Comparison of ENCODE assay signal across 1 cellular context in the genomic region with DNA sequence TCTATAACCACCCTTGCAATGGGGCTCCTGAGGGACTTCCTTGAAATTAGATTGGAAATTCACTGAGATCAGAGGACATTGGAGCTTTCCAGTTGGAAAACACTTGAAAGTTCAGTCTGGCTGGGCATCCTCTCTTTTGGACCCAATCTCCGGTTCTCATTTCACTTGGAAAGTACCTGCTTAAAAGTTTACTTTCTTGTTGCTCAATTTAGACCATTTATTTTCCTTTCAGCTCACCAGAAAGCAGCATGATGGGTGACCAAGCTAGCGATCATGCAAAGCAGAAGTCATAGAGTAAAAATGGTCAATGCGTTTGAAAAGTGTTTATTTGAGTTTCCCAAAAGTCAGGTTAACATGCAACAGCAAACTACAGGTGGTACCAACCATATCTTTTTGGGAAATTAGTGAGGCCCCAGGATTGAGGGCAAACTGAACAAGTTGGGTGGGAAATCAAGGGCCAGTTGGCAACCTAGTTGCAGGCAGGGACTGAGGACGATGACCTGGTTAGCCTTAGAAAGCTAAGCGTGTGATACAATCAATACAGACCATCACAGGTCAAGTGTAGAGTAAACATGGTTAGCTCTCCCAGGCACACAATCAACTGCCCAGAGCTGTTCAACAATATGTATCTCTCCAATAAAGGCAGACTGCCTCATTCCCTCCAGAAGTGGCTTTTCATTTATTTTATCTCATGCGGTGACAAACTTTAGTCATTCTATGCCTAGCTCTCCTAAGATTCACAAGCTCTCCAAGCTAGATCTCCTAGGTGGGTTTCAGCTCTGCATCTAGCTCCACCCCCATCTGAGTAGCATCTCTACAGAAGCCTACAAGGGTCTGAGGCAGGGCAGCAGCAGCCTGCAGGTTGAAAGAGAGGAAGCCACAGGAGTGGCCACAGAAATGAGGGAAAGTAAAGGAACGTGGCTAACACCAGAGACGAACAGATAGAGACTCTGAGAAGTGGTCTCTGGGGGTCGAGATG.
A peak's percentile ranks its signal among the peaks of the same experiment; 100 is the strongest.
TF ChIP-seq lines count a peak whose summit lies in the region.

No MANE protein-coding gene starts in this region.

TF ChIP-seq in HepG2, 621 proteins besides CTCF, POLR2A, EP300 and RAD21 (continued from another document and continues in another):
- TF ChIP-seq, protein P1, sequence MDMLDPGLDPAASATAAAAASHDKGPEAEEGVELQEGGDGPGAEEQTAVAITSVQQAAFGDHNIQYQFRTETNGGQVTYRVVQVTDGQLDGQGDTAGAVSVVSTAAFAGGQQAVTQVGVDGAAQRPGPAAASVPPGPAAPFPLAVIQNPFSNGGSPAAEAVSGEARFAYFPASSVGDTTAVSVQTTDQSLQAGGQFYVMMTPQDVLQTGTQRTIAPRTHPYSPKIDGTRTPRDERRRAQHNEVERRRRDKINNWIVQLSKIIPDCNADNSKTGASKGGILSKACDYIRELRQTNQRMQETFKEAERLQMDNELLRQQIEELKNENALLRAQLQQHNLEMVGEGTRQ (IDR thresholded peaks at IDR 0.05; ENCODE audit: low read depth, low read length): no peak
- TF ChIP-seq, protein P1 (CRISPR knock-in tag; IDR thresholded peaks at IDR 0.05; ENCODE audit: borderline replicate concordance): no peak
- TF ChIP-seq ZNF616 (CRISPR knock-in tag; IDR thresholded peaks at IDR 0.05; ENCODE audit: low read depth) (no peak), LBX2 (CRISPR knock-in tag; IDR thresholded peaks at IDR 0.05; ENCODE audit: borderline replicate concordance) (no peak), ZNF263 (CRISPR knock-in tag; IDR thresholded peaks at IDR 0.05) (no peak), ZNF124 (CRISPR knock-in tag; IDR thresholded peaks at IDR 0.05) (no peak), FOXO4 (CRISPR knock-in tag; conservative IDR thresholded peaks at IDR 0.05) (no peak), NCOA2 (CRISPR knock-in tag; IDR thresholded peaks at IDR 0.05) (0 out of 2 replicates have a peak, but pooled peaks have one; percentile 16), ZFP62 (CRISPR knock-in tag; IDR thresholded peaks at IDR 0.05) (no peak), ZNF891 (CRISPR knock-in tag; IDR thresholded peaks at IDR 0.05) (no peak), CBX2 (IDR thresholded peaks at IDR 0.05; ENCODE audit: low read depth, low read length) (no peak), CBX2 (CRISPR knock-in tag; IDR thresholded peaks at IDR 0.05; ENCODE audit: low read depth) (no peak), ZSCAN22 (CRISPR knock-in tag; IDR thresholded peaks at IDR 0.05) (no peak), SAP130 (CRISPR knock-in tag; IDR thresholded peaks at IDR 0.05; ENCODE audit: low read depth) (peak; percentile 36; the same call in 1 of the 2 replicates), ZSCAN25 (CRISPR knock-in tag; IDR thresholded peaks at IDR 0.05) (no peak), ZNF264 (CRISPR knock-in tag; IDR thresholded peaks at IDR 0.05) (no peak), TBL1XR1 (IDR thresholded peaks at IDR 0.05; ENCODE audit: borderline replicate concordance, low read length, partially characterized antibody) (peak; percentile 86), GTF3A (CRISPR knock-in tag; conservative IDR thresholded peaks at IDR 0.05) (no peak), TFE3 (CRISPR knock-in tag; IDR thresholded peaks at IDR 0.05) (peak; percentile 55; the same call in 1 of the 2 replicates), CHD4 (IDR thresholded peaks at IDR 0.05; ENCODE audit: borderline replicate concordance, low read length) (no peak), ZFAT (CRISPR knock-in tag; conservative IDR thresholded peaks at IDR 0.05) (no peak), PHF5A (CRISPR knock-in tag; IDR thresholded peaks at IDR 0.05; ENCODE audit: low read depth, unreplicated experiment) (no peak), DPF2 (CRISPR knock-in tag; IDR thresholded peaks at IDR 0.05; ENCODE audit: borderline replicate concordance, low read depth) (peak; percentile 55; the same call in 1 of the 2 replicates), GLI4 (CRISPR knock-in tag; IDR thresholded peaks at IDR 0.05; ENCODE audit: borderline replicate concordance) (no peak), KLF12 (CRISPR knock-in tag; IDR thresholded peaks at IDR 0.05; ENCODE audit: borderline replicate concordance) (no peak), ZNF441 (CRISPR knock-in tag; IDR thresholded peaks at IDR 0.05; ENCODE audit: borderline replicate concordance) (no peak), NCOR1 (IDR thresholded peaks at IDR 0.05; ENCODE audit: borderline replicate concordance, low read length) (no peak)
- TF ChIP-seq, protein P2, sequence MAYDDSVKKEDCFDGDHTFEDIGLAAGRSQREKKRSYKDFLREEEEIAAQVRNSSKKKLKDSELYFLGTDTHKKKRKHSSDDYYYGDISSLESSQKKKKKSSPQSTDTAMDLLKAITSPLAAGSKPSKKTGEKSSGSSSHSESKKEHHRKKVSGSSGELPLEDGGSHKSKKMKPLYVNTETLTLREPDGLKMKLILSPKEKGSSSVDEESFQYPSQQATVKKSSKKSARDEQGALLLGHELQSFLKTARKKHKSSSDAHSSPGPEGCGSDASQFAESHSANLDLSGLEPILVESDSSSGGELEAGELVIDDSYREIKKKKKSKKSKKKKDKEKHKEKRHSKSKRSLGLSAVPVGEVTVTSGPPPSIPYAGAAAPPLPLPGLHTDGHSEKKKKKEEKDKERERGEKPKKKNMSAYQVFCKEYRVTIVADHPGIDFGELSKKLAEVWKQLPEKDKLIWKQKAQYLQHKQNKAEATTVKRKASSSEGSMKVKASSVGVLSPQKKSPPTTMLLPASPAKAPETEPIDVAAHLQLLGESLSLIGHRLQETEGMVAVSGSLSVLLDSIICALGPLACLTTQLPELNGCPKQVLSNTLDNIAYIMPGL (CRISPR knock-in tag; IDR thresholded peaks at IDR 0.05; ENCODE audit: borderline replicate concordance in 1 of 2, low read depth in 1 of 2): no peak
- TF ChIP-seq, protein P3, sequence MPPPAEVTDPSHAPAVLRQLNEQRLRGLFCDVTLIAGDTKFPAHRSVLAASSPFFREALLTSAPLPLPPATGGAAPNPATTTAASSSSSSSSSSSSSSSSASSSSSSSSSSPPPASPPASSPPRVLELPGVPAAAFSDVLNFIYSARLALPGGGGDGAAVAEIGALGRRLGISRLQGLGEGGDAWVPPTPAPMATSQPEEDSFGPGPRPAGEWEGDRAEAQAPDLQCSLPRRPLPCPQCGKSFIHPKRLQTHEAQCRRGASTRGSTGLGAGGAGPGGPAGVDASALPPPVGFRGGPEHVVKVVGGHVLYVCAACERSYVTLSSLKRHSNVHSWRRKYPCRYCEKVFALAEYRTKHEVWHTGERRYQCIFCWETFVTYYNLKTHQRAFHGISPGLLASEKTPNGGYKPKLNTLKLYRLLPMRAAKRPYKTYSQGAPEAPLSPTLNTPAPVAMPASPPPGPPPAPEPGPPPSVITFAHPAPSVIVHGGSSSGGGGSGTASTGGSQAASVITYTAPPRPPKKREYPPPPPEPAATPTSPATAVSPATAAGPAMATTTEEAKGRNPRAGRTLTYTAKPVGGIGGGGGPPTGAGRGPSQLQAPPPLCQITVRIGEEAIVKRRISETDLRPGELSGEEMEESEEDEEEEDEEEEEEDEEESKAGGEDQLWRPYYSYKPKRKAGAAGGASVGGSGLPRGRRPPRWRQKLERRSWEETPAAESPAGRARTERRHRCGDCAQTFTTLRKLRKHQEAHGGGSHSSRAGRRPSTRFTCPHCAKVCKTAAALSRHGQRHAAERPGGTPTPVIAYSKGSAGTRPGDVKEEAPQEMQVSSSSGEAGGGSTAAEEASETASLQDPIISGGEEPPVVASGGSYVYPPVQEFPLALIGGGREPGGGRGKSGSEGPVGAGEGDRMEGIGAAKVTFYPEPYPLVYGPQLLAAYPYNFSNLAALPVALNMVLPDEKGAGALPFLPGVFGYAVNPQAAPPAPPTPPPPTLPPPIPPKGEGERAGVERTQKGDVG (CRISPR knock-in tag; IDR thresholded peaks at IDR 0.05; ENCODE audit: borderline replicate concordance): no peak
- TF ChIP-seq, protein P4, sequence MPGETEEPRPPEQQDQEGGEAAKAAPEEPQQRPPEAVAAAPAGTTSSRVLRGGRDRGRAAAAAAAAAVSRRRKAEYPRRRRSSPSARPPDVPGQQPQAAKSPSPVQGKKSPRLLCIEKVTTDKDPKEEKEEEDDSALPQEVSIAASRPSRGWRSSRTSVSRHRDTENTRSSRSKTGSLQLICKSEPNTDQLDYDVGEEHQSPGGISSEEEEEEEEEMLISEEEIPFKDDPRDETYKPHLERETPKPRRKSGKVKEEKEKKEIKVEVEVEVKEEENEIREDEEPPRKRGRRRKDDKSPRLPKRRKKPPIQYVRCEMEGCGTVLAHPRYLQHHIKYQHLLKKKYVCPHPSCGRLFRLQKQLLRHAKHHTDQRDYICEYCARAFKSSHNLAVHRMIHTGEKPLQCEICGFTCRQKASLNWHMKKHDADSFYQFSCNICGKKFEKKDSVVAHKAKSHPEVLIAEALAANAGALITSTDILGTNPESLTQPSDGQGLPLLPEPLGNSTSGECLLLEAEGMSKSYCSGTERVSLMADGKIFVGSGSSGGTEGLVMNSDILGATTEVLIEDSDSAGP (CRISPR knock-in tag; IDR thresholded peaks at IDR 0.05; ENCODE audit: borderline replicate concordance): no peak
- TF ChIP-seq, protein P5, sequence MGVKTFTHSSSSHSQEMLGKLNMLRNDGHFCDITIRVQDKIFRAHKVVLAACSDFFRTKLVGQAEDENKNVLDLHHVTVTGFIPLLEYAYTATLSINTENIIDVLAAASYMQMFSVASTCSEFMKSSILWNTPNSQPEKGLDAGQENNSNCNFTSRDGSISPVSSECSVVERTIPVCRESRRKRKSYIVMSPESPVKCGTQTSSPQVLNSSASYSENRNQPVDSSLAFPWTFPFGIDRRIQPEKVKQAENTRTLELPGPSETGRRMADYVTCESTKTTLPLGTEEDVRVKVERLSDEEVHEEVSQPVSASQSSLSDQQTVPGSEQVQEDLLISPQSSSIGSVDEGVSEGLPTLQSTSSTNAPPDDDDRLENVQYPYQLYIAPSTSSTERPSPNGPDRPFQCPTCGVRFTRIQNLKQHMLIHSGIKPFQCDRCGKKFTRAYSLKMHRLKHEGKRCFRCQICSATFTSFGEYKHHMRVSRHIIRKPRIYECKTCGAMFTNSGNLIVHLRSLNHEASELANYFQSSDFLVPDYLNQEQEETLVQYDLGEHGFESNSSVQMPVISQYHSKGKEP (CRISPR knock-in tag; IDR thresholded peaks at IDR 0.05): no peak
- TF ChIP-seq, protein P6, sequence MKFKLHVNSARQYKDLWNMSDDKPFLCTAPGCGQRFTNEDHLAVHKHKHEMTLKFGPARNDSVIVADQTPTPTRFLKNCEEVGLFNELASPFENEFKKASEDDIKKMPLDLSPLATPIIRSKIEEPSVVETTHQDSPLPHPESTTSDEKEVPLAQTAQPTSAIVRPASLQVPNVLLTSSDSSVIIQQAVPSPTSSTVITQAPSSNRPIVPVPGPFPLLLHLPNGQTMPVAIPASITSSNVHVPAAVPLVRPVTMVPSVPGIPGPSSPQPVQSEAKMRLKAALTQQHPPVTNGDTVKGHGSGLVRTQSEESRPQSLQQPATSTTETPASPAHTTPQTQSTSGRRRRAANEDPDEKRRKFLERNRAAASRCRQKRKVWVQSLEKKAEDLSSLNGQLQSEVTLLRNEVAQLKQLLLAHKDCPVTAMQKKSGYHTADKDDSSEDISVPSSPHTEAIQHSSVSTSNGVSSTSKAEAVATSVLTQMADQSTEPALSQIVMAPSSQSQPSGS (CRISPR knock-in tag; IDR thresholded peaks at IDR 0.05): 0 out of 2 replicates have a peak, but pooled peaks have one; percentile 19
- TF ChIP-seq, protein P7, sequence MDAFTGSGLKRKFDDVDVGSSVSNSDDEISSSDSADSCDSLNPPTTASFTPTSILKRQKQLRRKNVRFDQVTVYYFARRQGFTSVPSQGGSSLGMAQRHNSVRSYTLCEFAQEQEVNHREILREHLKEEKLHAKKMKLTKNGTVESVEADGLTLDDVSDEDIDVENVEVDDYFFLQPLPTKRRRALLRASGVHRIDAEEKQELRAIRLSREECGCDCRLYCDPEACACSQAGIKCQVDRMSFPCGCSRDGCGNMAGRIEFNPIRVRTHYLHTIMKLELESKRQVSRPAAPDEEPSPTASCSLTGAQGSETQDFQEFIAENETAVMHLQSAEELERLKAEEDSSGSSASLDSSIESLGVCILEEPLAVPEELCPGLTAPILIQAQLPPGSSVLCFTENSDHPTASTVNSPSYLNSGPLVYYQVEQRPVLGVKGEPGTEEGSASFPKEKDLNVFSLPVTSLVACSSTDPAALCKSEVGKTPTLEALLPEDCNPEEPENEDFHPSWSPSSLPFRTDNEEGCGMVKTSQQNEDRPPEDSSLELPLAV (CRISPR knock-in tag; conservative IDR thresholded peaks at IDR 0.05; ENCODE audit: low read depth): no peak
